ENCODE assay signal across 24 cellular contexts in the genomic region with DNA sequence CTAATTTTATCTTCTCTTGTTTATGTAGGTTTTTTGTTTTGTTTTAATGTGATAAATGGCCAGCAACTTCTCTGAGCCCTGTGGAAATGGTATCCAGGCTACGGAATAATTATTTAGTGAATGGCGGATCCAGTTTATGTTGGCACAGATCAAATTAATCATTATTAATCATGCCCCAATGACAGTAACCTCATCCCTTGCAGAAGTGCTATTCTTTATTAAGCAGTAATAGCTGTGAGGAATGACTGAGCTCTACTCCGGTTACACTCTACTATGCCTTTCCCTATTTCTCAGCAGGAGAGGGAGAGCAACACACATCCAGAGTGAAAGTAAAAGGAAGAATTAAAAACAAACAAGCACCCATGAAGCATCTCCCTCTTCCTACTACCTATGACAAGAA.
A peak's percentile ranks its signal among the peaks of the same experiment; 100 is the strongest.
DNase-seq lines count a peak whose midpoint lies in the region; TF ChIP-seq lines count a peak whose summit lies in the region.
"Had no signal": no experiment of that assay in that cellular context is flagged by ENCODE, and none has a peak within 500 bp of the region (broad histone marks: within the 10 kb centered on the region; RNA-seq: fewer than 3 reads in every experiment).

No MANE protein-coding gene starts in this region.

- H3K4me3 Mint-ChIP-seq in nephron progenitor cell = no peak overlapping the region
- H3K4me3 Mint-ChIP-seq: activated naive CD8-positive, alpha-beta T cell; CD4-positive, alpha-beta T cell; dendritic cell treated with granulocyte-macrophage colony-stimulating factor and Interleukin-4, amounts not matched to agents 40 ng/mL and 50 ng/mL, for 4 days; stimulated activated naive CD8-positive, alpha-beta T cell treated with anti-CD3 and anti-CD28 coated beads, Interleukin-15, Interleukin-2, amounts not matched to agents 100 ng/mL and 50 ng/mL, for 24 hours; T-helper 1 cell treated with Interleukin-12 subunit alpha and Interleukin-12 subunit beta and Interleukin-4 antibody, amounts not matched to agents 30 μg/mL and 1 μg/mL, for 36 hours had no signal

- TF ChIP-seq EP300 in transverse colon (IDR thresholded peaks at IDR 0.05; ENCODE audit: low read depth) = no peak

- H3K36me3 ChIP-seq in endocrine pancreas (ENCODE audit: control insufficient read depth, insufficient read depth, low read length) (no peaks in the 10 kb centered on the region), transverse colon (no peaks in the 10 kb centered on the region)
- H3K36me3 ChIP-seq: thyroid gland had no signal

- DNase-seq in NCI-H2171 treated with DMSO at 0.1 percent for 48 hours (lab: John Stamatoyannopoulos, UW) (peak; percentile 47), NCI-H2171 (lab: John Stamatoyannopoulos, UW) (no peak), nephron progenitor cell (no peak), transverse colon (no peak), posterior vena cava (ENCODE audit: low spot score) (no peak), HEK293T (ENCODE audit: extremely low spot score) (no peak)
- no peak for DNase-seq in stimulated activated CD4-positive, alpha-beta T cell treated with anti-CD3 and anti-CD28 coated beads, Interleukin-15, amount 100 ng/mL, for 24 hours
- DNase-seq: activated CD4-positive, alpha-beta T cell treated with anti-CD3 and anti-CD28 coated beads for 4 hours; activated effector memory CD4-positive, alpha-beta T cell treated with Interleukin-2 at 50 U/mL for 16 hours; aorta; caudate nucleus; CD4-positive, alpha-beta T cell; DMS 273 treated with DMSO at 0.1 percent for 48 hours; NCI-H1930; PC-3; SK-N-SH; thyroid gland had no signal

- peaks cover 46% of the 10 kb centered on the region for H3K36me3 Mint-ChIP-seq in nephron progenitor cell (ENCODE audit: low read depth)
- H3K36me3 Mint-ChIP-seq: activated naive CD8-positive, alpha-beta T cell had no signal

- intact Hi-C loops in transverse colon (cut with DNase I; ENCODE audit: low total_unique reads) = no loop called here
- intact Hi-C loops in posterior vena cava (cut with DNase I) = loop anchor here in 1 of 2 donors (5.0 kb wide), 1 partner anchor 1412 kb away; no protein-coding TSS in a partner anchor

- peak overlapping the region; percentile 38 for H3K27ac Mint-ChIP-seq in nephron progenitor cell
- H3K27ac Mint-ChIP-seq: activated naive CD8-positive, alpha-beta T cell; CD4-positive, alpha-beta T cell; dendritic cell treated with granulocyte-macrophage colony-stimulating factor and Interleukin-4, amounts not matched to agents 40 ng/mL and 50 ng/mL, for 4 days; stimulated activated naive CD8-positive, alpha-beta T cell treated with anti-CD3 and anti-CD28 coated beads, Interleukin-15, Interleukin-2, amounts not matched to agents 100 ng/mL and 50 ng/mL, for 24 hours; T-helper 1 cell treated with Interleukin-12 subunit alpha and Interleukin-12 subunit beta and Interleukin-4 antibody, amounts not matched to agents 30 μg/mL and 1 μg/mL, for 36 hours had no signal

- CTCF ChIA-PET in HEK293T (lab: Yijun Ruan, JAX) = no interaction called here

- POLR2A ChIA-PET in HEK293T (lab: Yijun Ruan, JAX) = no interaction called here

- in situ Hi-C loops in transverse colon (cut with MboI; ENCODE audit: low pct_ligation_motif_present in 1 of 4, low pct_unique_long_range_greater_than_20kb in 1 of 4, low sequenced_read_pairs in 3 of 4) = no loop called here

- H3K9me3 ChIP-seq in endocrine pancreas (ENCODE audit: control insufficient read depth, low read length) = no peaks in the 10 kb centered on the region
- H3K9me3 ChIP-seq in transverse colon = no peaks in the 10 kb centered on the region
- H3K9me3 ChIP-seq: SK-N-SH, thyroid gland had no signal

- peaks cover 27% of the 10 kb centered on the region for H3K4me1 Mint-ChIP-seq in nephron progenitor cell

- H3K27me3 Mint-ChIP-seq in nephron progenitor cell (ENCODE audit: low read depth, poor library complexity) = no peaks in the 10 kb centered on the region
- H3K27me3 Mint-ChIP-seq: activated naive CD8-positive, alpha-beta T cell; CD4-positive, alpha-beta T cell had no signal

- no peak overlapping the region for H3K9ac ChIP-seq in endocrine pancreas (ENCODE audit: control insufficient read depth, insufficient read depth, low read length)
- H3K9ac ChIP-seq: parathyroid adenoma, SK-N-SH had no signal

- H3K4me1 ChIP-seq in endocrine pancreas (ENCODE audit: control insufficient read depth, insufficient read depth, low read length) (peaks cover 4% of the 10 kb centered on the region), transverse colon (peaks cover 0 to 29% (median 9%) of the 10 kb centered on the region in 4 donors)

- H3K27me3 ChIP-seq in endocrine pancreas (ENCODE audit: control insufficient read depth, insufficient read depth, low read length) (no peaks in the 10 kb centered on the region), transverse colon (no peaks in the 10 kb centered on the region)
- H3K27me3 ChIP-seq: thyroid gland had no signal

- no peak for TF ChIP-seq CTCF in nephron progenitor cell (IDR thresholded peaks at IDR 0.05)
- TF ChIP-seq CTCF in transverse colon (IDR thresholded peaks at IDR 0.05) = no peak

- H3K9me3 Mint-ChIP-seq in nephron progenitor cell = no peaks in the 10 kb centered on the region
- H3K9me3 Mint-ChIP-seq: CD4-positive, alpha-beta T cell; dendritic cell treated with granulocyte-macrophage colony-stimulating factor and Interleukin-4, amounts not matched to agents 40 ng/mL and 50 ng/mL, for 4 days had no signal

- TF ChIP-seq POLR2A in transverse colon (IDR thresholded peaks at IDR 0.05) = no peak

- peak overlapping the region; percentile 15 to 56 (median 38) for H3K27ac ChIP-seq in transverse colon
- H3K27ac ChIP-seq: 22Rv1, parathyroid adenoma, thyroid gland had no signal

- H3K4me3 ChIP-seq in endocrine pancreas (ENCODE audit: control insufficient read depth, insufficient read depth, low read length) (peak overlapping the region; percentile 26), transverse colon (no peak overlapping the region)
- H3K4me3 ChIP-seq: thyroid gland had no signal

- WGBS in transverse colon (ENCODE audit: low coverage in 1 of 2), 2 donors = 67 to 68% methylated on average over 3 of the region's 3 CpGs

TF ChIP-seq in HEK293T, 16 proteins besides CTCF, POLR2A, EP300 and RAD21:
- no peak for TF ChIP-seq FOXM1 (IDR thresholded peaks at IDR 0.05; ENCODE audit: borderline replicate concordance)
- no peak for TF ChIP-seq ZNF384 (IDR thresholded peaks at IDR 0.05)
- TF ChIP-seq SUZ12 (IDR thresholded peaks at IDR 0.05) = no peak
- TF ChIP-seq ARNT (IDR thresholded peaks at IDR 0.05) = no peak
- no peak for TF ChIP-seq HDGF (IDR thresholded peaks at IDR 0.05; ENCODE audit: borderline replicate concordance)
- no peak for TF ChIP-seq BHLHE40 (IDR thresholded peaks at IDR 0.05; ENCODE audit: borderline replicate concordance)
- TF ChIP-seq FOXA1 (IDR thresholded peaks at IDR 0.05) = no peak
- no peak for TF ChIP-seq NFRKB (IDR thresholded peaks at IDR 0.05)
TF ChIP-seq in HEK293T: peak in this region for 0.
